ENCODE assay signal across 1 cellular context in the genomic region with DNA sequence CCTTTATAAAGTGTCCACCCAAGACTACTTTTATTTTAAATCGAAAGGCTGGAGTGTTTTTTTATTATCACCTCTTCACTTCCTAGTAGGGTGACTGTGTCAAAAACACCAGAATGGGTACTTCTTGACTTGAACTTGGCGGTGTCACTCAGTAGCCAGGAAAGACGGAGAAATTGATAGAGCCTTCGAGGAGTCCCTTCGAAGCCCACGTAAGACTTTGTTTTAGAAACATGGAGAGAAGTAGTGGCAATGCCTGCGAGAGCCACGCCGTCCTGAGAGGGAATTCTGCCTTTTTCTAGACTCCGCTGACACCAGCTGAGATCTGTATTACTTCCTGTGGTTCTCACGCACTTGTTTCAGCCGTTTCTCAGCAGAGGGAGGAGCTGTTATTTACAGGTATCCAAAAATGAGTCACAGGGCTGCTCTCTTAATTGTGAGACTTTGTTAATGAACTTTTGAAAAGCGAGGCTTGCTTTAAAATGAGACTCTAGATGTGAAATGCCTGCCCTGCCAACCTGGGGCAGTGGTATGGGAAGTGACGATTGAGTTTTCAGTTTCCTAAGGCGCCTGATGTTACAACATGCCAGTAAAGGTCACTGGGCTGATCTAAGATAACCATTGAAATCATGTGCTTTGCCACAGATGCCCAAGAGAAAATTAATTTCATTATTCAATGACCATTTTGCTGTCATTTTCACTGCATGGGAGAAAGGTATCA.
TF ChIP-seq lines count a peak whose summit lies in the region.

No MANE protein-coding gene starts in this region.

TF ChIP-seq in GM12878, 131 proteins besides CTCF, POLR2A, EP300 and RAD21 (continued from another document and continues in another):
- TF ChIP-seq, protein P1, sequence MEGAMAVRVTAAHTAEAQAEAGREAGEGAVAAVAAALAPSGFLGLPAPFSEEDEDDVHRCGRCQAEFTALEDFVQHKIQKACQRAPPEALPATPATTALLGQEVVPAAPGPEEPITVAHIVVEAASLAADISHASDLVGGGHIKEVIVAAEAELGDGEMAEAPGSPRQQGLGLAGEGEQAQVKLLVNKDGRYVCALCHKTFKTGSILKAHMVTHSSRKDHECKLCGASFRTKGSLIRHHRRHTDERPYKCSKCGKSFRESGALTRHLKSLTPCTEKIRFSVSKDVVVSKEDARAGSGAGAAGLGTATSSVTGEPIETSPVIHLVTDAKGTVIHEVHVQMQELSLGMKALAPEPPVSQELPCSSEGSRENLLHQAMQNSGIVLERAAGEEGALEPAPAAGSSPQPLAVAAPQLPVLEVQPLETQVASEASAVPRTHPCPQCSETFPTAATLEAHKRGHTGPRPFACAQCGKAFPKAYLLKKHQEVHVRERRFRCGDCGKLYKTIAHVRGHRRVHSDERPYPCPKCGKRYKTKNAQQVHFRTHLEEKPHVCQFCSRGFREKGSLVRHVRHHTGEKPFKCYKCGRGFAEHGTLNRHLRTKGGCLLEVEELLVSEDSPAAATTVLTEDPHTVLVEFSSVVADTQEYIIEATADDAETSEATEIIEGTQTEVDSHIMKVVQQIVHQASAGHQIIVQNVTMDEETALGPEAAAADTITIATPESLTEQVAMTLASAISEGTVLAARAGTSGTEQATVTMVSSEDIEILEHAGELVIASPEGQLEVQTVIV (IDR thresholded peaks at IDR 0.05; ENCODE audit: borderline replicate concordance, partially characterized antibody), result no peak
- TF ChIP-seq RBBP5 (conservative IDR thresholded peaks at IDR 0.05) (0 out of 2 replicates have a peak, but pooled peaks have one; percentile 39), RCOR1 (conservative IDR thresholded peaks at IDR 0.05; ENCODE audit: low read depth, low read length) (peak; percentile 60; the same call in 1 of the 2 replicates), YY1 (IDR thresholded peaks at IDR 0.05; ENCODE audit: low read depth, low read length) (peak; percentile 46; the same call in 1 of the 2 replicates), TCF3 (IDR thresholded peaks at IDR 0.05; ENCODE audit: borderline replicate concordance, insufficient read depth, low read depth, low read length) (peak; percentile 68; the same call in 1 of the 2 replicates), FOS (IDR thresholded peaks at IDR 0.05; ENCODE audit: borderline replicate concordance, extremely low read depth, insufficient read length) (no peak), LARP7 (IDR thresholded peaks at IDR 0.05) (no peak), CBFB (IDR thresholded peaks at IDR 0.05; ENCODE audit: low read depth) (no peak), ATF7 (IDR thresholded peaks at IDR 0.05; ENCODE audit: low read depth) (peak; percentile 89), SPI1 (IDR thresholded peaks at IDR 0.05; ENCODE audit: borderline replicate concordance, insufficient read depth, low read depth, low read length) (no peak), MEF2A (IDR thresholded peaks at IDR 0.05; ENCODE audit: insufficient read depth, low read depth, low read length) (peak; percentile 39; the same call in 1 of the 2 replicates), TCF12 (IDR thresholded peaks at IDR 0.05; ENCODE audit: low read depth, low read length) (0 out of 2 replicates have a peak, but pooled peaks have one; percentile 23), RFX5 (IDR thresholded peaks at IDR 0.05; ENCODE audit: low read depth, low read length) (no peak), MYC (IDR thresholded peaks at IDR 0.05; ENCODE audit: insufficient read depth, insufficient read length, insufficient replicate concordance, low read length, severe bottlenecking) (no peak), HDGF (IDR thresholded peaks at IDR 0.05) (no peak), ZNF274 (IDR thresholded peaks at IDR 0.05; ENCODE audit: insufficient read depth, insufficient read length) (no peak), CHD1 (IDR thresholded peaks at IDR 0.05; ENCODE audit: low read depth, low read length) (0 out of 2 replicates have a peak, but pooled peaks have one; percentile 60), POU2F2 (IDR thresholded peaks at IDR 0.05; ENCODE audit: borderline replicate concordance, low read depth, low read length) (peak; percentile 62; the same call in 1 of the 3 replicates), EZH2 (IDR thresholded peaks at IDR 0.05; ENCODE audit: borderline replicate concordance, control insufficient read depth, low read depth, low read length) (no peak), SIX5 (IDR thresholded peaks at IDR 0.05; ENCODE audit: low read depth, low read length, severe bottlenecking) (no peak), MXI1 (IDR thresholded peaks at IDR 0.05; ENCODE audit: low read depth, low read length) (peak; percentile 68; the same call in 1 of the 2 replicates), ZNF217 (IDR thresholded peaks at IDR 0.05) (no peak), SREBF1 (IDR thresholded peaks at IDR 0.05; ENCODE audit: low read length) (no peak), CREM (IDR thresholded peaks at IDR 0.05; ENCODE audit: low read depth) (peak; percentile 72), NBN (IDR thresholded peaks at IDR 0.05) (peak; percentile 79; the same call in 1 of the 2 replicates), HCFC1 (IDR thresholded peaks at IDR 0.05; ENCODE audit: low read length) (0 out of 2 replicates have a peak, but pooled peaks have one; percentile 3)
- TF ChIP-seq, protein P2, sequence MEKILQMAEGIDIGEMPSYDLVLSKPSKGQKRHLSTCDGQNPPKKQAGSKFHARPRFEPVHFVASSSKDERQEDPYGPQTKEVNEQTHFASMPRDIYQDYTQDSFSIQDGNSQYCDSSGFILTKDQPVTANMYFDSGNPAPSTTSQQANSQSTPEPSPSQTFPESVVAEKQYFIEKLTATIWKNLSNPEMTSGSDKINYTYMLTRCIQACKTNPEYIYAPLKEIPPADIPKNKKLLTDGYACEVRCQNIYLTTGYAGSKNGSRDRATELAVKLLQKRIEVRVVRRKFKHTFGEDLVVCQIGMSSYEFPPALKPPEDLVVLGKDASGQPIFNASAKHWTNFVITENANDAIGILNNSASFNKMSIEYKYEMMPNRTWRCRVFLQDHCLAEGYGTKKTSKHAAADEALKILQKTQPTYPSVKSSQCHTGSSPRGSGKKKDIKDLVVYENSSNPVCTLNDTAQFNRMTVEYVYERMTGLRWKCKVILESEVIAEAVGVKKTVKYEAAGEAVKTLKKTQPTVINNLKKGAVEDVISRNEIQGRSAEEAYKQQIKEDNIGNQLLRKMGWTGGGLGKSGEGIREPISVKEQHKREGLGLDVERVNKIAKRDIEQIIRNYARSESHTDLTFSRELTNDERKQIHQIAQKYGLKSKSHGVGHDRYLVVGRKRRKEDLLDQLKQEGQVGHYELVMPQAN (conservative IDR thresholded peaks at IDR 0.05), result no peak; the same call in 1 of the 2 replicates
- TF ChIP-seq, protein P3, sequence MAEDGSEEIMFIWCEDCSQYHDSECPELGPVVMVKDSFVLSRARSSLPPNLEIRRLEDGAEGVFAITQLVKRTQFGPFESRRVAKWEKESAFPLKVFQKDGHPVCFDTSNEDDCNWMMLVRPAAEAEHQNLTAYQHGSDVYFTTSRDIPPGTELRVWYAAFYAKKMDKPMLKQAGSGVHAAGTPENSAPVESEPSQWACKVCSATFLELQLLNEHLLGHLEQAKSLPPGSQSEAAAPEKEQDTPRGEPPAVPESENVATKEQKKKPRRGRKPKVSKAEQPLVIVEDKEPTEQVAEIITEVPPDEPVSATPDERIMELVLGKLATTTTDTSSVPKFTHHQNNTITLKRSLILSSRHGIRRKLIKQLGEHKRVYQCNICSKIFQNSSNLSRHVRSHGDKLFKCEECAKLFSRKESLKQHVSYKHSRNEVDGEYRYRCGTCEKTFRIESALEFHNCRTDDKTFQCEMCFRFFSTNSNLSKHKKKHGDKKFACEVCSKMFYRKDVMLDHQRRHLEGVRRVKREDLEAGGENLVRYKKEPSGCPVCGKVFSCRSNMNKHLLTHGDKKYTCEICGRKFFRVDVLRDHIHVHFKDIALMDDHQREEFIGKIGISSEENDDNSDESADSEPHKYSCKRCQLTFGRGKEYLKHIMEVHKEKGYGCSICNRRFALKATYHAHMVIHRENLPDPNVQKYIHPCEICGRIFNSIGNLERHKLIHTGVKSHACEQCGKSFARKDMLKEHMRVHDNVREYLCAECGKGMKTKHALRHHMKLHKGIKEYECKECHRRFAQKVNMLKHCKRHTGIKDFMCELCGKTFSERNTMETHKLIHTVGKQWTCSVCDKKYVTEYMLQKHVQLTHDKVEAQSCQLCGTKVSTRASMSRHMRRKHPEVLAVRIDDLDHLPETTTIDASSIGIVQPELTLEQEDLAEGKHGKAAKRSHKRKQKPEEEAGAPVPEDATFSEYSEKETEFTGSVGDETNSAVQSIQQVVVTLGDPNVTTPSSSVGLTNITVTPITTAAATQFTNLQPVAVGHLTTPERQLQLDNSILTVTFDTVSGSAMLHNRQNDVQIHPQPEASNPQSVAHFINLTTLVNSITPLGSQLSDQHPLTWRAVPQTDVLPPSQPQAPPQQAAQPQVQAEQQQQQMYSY (CRISPR knock-in tag; IDR thresholded peaks at IDR 0.05), result no peak
- TF ChIP-seq, protein P4, sequence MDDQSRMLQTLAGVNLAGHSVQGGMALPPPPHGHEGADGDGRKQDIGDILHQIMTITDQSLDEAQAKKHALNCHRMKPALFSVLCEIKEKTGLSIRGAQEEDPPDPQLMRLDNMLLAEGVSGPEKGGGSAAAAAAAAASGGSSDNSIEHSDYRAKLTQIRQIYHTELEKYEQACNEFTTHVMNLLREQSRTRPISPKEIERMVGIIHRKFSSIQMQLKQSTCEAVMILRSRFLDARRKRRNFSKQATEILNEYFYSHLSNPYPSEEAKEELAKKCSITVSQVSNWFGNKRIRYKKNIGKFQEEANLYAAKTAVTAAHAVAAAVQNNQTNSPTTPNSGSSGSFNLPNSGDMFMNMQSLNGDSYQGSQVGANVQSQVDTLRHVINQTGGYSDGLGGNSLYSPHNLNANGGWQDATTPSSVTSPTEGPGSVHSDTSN (IDR thresholded peaks at IDR 0.05; ENCODE audit: insufficient replicate concordance, low read depth, low read length), result peak; percentile 30
- TF ChIP-seq, protein P5, sequence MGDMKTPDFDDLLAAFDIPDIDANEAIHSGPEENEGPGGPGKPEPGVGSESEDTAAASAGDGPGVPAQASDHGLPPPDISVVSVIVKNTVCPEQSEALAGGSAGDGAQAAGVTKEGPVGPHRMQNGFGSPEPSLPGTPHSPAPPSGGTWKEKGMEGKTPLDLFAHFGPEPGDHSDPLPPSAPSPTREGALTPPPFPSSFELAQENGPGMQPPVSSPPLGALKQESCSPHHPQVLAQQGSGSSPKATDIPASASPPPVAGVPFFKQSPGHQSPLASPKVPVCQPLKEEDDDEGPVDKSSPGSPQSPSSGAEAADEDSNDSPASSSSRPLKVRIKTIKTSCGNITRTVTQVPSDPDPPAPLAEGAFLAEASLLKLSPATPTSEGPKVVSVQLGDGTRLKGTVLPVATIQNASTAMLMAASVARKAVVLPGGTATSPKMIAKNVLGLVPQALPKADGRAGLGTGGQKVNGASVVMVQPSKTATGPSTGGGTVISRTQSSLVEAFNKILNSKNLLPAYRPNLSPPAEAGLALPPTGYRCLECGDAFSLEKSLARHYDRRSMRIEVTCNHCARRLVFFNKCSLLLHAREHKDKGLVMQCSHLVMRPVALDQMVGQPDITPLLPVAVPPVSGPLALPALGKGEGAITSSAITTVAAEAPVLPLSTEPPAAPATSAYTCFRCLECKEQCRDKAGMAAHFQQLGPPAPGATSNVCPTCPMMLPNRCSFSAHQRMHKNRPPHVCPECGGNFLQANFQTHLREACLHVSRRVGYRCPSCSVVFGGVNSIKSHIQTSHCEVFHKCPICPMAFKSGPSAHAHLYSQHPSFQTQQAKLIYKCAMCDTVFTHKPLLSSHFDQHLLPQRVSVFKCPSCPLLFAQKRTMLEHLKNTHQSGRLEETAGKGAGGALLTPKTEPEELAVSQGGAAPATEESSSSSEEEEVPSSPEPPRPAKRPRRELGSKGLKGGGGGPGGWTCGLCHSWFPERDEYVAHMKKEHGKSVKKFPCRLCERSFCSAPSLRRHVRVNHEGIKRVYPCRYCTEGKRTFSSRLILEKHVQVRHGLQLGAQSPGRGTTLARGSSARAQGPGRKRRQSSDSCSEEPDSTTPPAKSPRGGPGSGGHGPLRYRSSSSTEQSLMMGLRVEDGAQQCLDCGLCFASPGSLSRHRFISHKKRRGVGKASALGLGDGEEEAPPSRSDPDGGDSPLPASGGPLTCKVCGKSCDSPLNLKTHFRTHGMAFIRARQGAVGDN (IDR thresholded peaks at IDR 0.05), result peak; percentile 78
- TF ChIP-seq, protein P6, sequence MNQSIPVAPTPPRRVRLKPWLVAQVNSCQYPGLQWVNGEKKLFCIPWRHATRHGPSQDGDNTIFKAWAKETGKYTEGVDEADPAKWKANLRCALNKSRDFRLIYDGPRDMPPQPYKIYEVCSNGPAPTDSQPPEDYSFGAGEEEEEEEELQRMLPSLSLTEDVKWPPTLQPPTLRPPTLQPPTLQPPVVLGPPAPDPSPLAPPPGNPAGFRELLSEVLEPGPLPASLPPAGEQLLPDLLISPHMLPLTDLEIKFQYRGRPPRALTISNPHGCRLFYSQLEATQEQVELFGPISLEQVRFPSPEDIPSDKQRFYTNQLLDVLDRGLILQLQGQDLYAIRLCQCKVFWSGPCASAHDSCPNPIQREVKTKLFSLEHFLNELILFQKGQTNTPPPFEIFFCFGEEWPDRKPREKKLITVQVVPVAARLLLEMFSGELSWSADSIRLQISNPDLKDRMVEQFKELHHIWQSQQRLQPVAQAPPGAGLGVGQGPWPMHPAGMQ (IDR thresholded peaks at IDR 0.05; ENCODE audit: borderline replicate concordance), result no peak
- TF ChIP-seq, protein P7, sequence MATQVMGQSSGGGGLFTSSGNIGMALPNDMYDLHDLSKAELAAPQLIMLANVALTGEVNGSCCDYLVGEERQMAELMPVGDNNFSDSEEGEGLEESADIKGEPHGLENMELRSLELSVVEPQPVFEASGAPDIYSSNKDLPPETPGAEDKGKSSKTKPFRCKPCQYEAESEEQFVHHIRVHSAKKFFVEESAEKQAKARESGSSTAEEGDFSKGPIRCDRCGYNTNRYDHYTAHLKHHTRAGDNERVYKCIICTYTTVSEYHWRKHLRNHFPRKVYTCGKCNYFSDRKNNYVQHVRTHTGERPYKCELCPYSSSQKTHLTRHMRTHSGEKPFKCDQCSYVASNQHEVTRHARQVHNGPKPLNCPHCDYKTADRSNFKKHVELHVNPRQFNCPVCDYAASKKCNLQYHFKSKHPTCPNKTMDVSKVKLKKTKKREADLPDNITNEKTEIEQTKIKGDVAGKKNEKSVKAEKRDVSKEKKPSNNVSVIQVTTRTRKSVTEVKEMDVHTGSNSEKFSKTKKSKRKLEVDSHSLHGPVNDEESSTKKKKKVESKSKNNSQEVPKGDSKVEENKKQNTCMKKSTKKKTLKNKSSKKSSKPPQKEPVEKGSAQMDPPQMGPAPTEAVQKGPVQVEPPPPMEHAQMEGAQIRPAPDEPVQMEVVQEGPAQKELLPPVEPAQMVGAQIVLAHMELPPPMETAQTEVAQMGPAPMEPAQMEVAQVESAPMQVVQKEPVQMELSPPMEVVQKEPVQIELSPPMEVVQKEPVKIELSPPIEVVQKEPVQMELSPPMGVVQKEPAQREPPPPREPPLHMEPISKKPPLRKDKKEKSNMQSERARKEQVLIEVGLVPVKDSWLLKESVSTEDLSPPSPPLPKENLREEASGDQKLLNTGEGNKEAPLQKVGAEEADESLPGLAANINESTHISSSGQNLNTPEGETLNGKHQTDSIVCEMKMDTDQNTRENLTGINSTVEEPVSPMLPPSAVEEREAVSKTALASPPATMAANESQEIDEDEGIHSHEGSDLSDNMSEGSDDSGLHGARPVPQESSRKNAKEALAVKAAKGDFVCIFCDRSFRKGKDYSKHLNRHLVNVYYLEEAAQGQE (IDR thresholded peaks at IDR 0.05; ENCODE audit: low read depth, low read length), result no peak
- TF ChIP-seq, protein P8, sequence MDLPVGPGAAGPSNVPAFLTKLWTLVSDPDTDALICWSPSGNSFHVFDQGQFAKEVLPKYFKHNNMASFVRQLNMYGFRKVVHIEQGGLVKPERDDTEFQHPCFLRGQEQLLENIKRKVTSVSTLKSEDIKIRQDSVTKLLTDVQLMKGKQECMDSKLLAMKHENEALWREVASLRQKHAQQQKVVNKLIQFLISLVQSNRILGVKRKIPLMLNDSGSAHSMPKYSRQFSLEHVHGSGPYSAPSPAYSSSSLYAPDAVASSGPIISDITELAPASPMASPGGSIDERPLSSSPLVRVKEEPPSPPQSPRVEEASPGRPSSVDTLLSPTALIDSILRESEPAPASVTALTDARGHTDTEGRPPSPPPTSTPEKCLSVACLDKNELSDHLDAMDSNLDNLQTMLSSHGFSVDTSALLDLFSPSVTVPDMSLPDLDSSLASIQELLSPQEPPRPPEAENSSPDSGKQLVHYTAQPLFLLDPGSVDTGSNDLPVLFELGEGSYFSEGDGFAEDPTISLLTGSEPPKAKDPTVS (IDR thresholded peaks at IDR 0.05; ENCODE audit: low read depth, low read length), result no peak
